15 cellular contexts compared by ENCODE assay signal in the genomic region with DNA sequence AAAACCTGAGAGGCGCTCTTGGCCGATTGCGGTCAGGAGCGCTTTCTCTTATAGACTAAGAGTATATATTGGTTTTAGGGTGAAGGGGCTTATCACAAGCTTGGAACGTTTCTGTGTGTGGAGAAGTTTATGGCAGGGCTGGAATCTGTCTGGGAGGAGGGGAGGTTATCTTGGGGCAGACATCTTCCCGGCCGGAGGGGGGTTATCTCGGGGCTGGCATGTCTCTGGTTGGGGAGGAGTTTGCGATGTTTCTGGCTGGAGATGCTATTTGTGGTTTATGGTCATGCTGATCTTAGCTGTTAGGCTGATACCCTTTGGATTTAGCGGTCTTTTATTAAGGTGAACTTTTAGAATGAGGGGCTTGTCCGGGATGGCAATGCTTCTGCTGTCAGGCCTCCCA. TPM values are rescaled to one million over a fixed set of nuclear protein-coding genes. Genes with fewer than 3 reads are reported as not detected.
A peak's percentile ranks its signal among the peaks of the same experiment; 100 is the strongest.
DNase-seq lines count a peak whose midpoint lies in the region; ATAC-seq and TF ChIP-seq lines count a peak whose summit lies in the region.
"Had no signal": no experiment of that assay in that cellular context is flagged by ENCODE, and none has a peak within 500 bp of the region (broad histone marks: within the 10 kb centered on the region; RNA-seq: fewer than 3 reads in every experiment).

No MANE protein-coding gene starts in this region.

- H3K9me3 ChIP-seq in adrenal gland (replicated peaks in 1 of 3) (no peaks in the 10 kb centered on the region), smooth muscle cell (replicated peaks; ENCODE audit: low read depth) (no peaks in the 10 kb centered on the region)
- H3K9me3 ChIP-seq: upper lobe of left lung had no signal

- no peak overlapping the region for H2BK5ac ChIP-seq in mesendoderm (ENCODE audit: low read length)

- no peak overlapping the region for H3K56ac ChIP-seq in mesendoderm (ENCODE audit: low read length)

- no peaks in the 10 kb centered on the region for H3K9me3 Mint-ChIP-seq in activated naive CD4-positive, alpha-beta T cell treated with anti-CD3 and anti-CD28 coated beads, Interleukin-2, amount 50 U/mL, for 72 hours
- H3K9me3 Mint-ChIP-seq: CD4-positive, alpha-beta T cell; memory B cell had no signal

- no peak overlapping the region for H2BK120ac ChIP-seq in mesendoderm (ENCODE audit: low read depth, low read length)

- H2AFZ ChIP-seq in smooth muscle cell (ENCODE audit: low read depth) = no peak overlapping the region

- H3K79me2 ChIP-seq in mesendoderm (ENCODE audit: control insufficient read depth, insufficient read depth, low read length) (peaks cover 5% of the 10 kb centered on the region), smooth muscle cell (ENCODE audit: low read depth) (peaks cover 85% of the 10 kb centered on the region)

- DNase-seq in activated naive CD4-positive, alpha-beta T cell treated with anti-CD3 and anti-CD28 coated beads, Interleukin-2, amount 50 U/mL, for 72 hours (ENCODE audit: low spot score in 2 of 2) = no peak
- DNase-seq in activated naive CD4-positive, alpha-beta T cell treated with Interleukin-2 at 50 U/mL for 16 hours = no peak
- DNase-seq in adrenal gland (peak in 5 of 7 donors; percentile 46 to 63 (median 55)), mesendoderm (peak; percentile 68), smooth muscle cell (lab: John Stamatoyannopoulos, UW; ENCODE audit: unreplicated experiment) (no peak), G401 (ENCODE audit: low spot score) (no peak), NOMO-1 treated with DMSO at 0.1 percent for 48 hours (lab: John Stamatoyannopoulos, UW; ENCODE audit: unreplicated experiment) (no peak)
- DNase-seq: activated T-cell treated with anti-CD3 and anti-CD28 coated beads, Interleukin-2, amount 50 U/mL, for 48 hours; CD4-positive, alpha-beta T cell; NCI-H146; T-helper 17 cell had no signal

- no peak overlapping the region for H4K5ac ChIP-seq in mesendoderm (ENCODE audit: low read length)

- H3K36me3 Mint-ChIP-seq in activated naive CD4-positive, alpha-beta T cell treated with anti-CD3 and anti-CD28 coated beads, Interleukin-2, amount 50 U/mL, for 72 hours = peaks cover 2 to 12% of the 10 kb centered on the region in 2 donors

- in situ Hi-C loops in G401 (cut with HindIII; ENCODE audit: low sequenced_read_pairs) = no loop called here

- TF ChIP-seq POLR2A in adrenal gland (IDR thresholded peaks at IDR 0.05) = no peak

- H4K8ac ChIP-seq in mesendoderm (ENCODE audit: low read depth, low read length) = no peak overlapping the region

- peaks cover 31% of the 10 kb centered on the region for H3F3A ChIP-seq in smooth muscle cell (ENCODE audit: low read depth)

- H3K4me3 ChIP-seq in adrenal gland (no peak overlapping the region), mesendoderm (ENCODE audit: low read length) (no peak overlapping the region), smooth muscle cell (no peak overlapping the region)
- H3K4me3 ChIP-seq: upper lobe of left lung had no signal

- H3K27me3 ChIP-seq in adrenal gland = no peaks in the 10 kb centered on the region
- no peaks in the 10 kb centered on the region for H3K27me3 ChIP-seq in mesendoderm (ENCODE audit: insufficient read depth, low read length, poor library complexity)
- H3K27me3 ChIP-seq in smooth muscle cell (ENCODE audit: low read depth) = no peaks in the 10 kb centered on the region
- H3K27me3 ChIP-seq: upper lobe of left lung had no signal

- H3K23ac ChIP-seq in mesendoderm (ENCODE audit: low read length) = no peak overlapping the region

- peaks cover 12% of the 10 kb centered on the region for H3K79me1 ChIP-seq in mesendoderm (ENCODE audit: low read length)

- no peak overlapping the region for H2BK15ac ChIP-seq in mesendoderm (replicated peaks; ENCODE audit: low read depth)

- H3K36me3 ChIP-seq in adrenal gland (replicated peaks in 1 of 2) (no peaks in the 10 kb centered on the region), mesendoderm (ENCODE audit: control insufficient read depth, insufficient read depth, low read length) (no peaks in the 10 kb centered on the region), smooth muscle cell (ENCODE audit: low read depth) (no peaks in the 10 kb centered on the region)
- H3K36me3 ChIP-seq: upper lobe of left lung had no signal

- H3K9ac ChIP-seq in mesendoderm (ENCODE audit: low read length) = no peak overlapping the region
- H3K9ac ChIP-seq in smooth muscle cell (ENCODE audit: low read depth) = no peak overlapping the region

- no peak overlapping the region for H2AK5ac ChIP-seq in mesendoderm (ENCODE audit: low read length)

- H3K27ac Mint-ChIP-seq in activated naive CD4-positive, alpha-beta T cell treated with anti-CD3 and anti-CD28 coated beads, Interleukin-2, amount 50 U/mL, for 72 hours = peak overlapping the region; percentile 18 to 22
- H3K27ac Mint-ChIP-seq: CD4-positive, alpha-beta T cell; memory B cell; T-helper 17 cell had no signal

- H3K4me2 ChIP-seq in mesendoderm (ENCODE audit: low read length) (no peak overlapping the region), smooth muscle cell (peak overlapping the region; percentile 68)

- no peak overlapping the region for H3K18ac ChIP-seq in mesendoderm (ENCODE audit: low read length)

- intact Hi-C loops in adrenal gland (cut with DNase I) = no loop called here

- TF ChIP-seq CTCF in adrenal gland (IDR thresholded peaks at IDR 0.05) (no peak), smooth muscle cell (IDR thresholded peaks at IDR 0.05; ENCODE audit: borderline replicate concordance, insufficient read depth, poor library complexity, severe bottlenecking) (no peak)

- H3K4ac ChIP-seq in mesendoderm (ENCODE audit: low read depth, low read length) = no peak overlapping the region

- WGBS in adrenal gland, 4 donors = 50 to 61% (median 53%) methylated on average over 10 to 11 of the region's 11 CpGs
- no CpG with 5 or more reads among the region's 11 CpGs for WGBS in mesendoderm (ENCODE audit: extremely low coverage, insufficient coverage, low lambda C conversion rate)
- WGBS in smooth muscle cell (ENCODE audit: low lambda C conversion rate) = 2% methylated on average over 11 of the region's 11 CpGs

- H3K27ac ChIP-seq in adrenal gland (peak overlapping the region in 4 of 5 donors; percentile 27 to 88 (median 84)), mesendoderm (ENCODE audit: low read depth, low read length) (peak overlapping the region; percentile 48), smooth muscle cell (ENCODE audit: low read depth) (peak overlapping the region; percentile 83)
- H3K27ac ChIP-seq: 22Rv1 had no signal

- no peak for ATAC-seq in activated naive CD4-positive, alpha-beta T cell treated with anti-CD3 and anti-CD28 coated beads, Interleukin-2, amount 50 U/mL, for 72 hours
- ATAC-seq in GM21786 (IDR thresholded peaks at IDR 0.05; ENCODE audit: unreplicated experiment) = no peak
- ATAC-seq: T-helper 17 cell had no signal

- H3K4me1 ChIP-seq in adrenal gland (replicated peaks in 1 of 2) (peaks cover 19 to 50% of the 10 kb centered on the region in 2 donors), mesendoderm (ENCODE audit: control insufficient read depth, low read depth, low read length) (peaks cover 2% of the 10 kb centered on the region), smooth muscle cell (ENCODE audit: low read depth) (peaks cover 31% of the 10 kb centered on the region)

- H4K20me1 ChIP-seq in smooth muscle cell (ENCODE audit: low read depth) = peaks cover 100% of the 10 kb centered on the region

RNA-seq across cellular contexts. Expression of gene KDM4B, which starts 18.4 kb away (rescaled TPM):
- total RNA-seq in activated naive CD4-positive, alpha-beta T cell treated with anti-CD3 and anti-CD28 coated beads, Interleukin-2, amount 50 U/mL, for 72 hours = 10 to 100 TPM; 21.0 to 44.8 TPM
- total RNA-seq in adrenal gland = 10 to 100 TPM; 30.4 to 65.1 (median 48.5) TPM
- 10 to 100 TPM; 11.4 to 46.6 (median 23.5) TPM for polyA plus RNA-seq in adrenal gland
- 8.5 TPM for polyA plus RNA-seq in mesendoderm (2013, experiment 1 of 2)
- 8.4 TPM for polyA plus RNA-seq in mesendoderm (2013, experiment 2 of 2)
- total RNA-seq in smooth muscle cell = 24.6 and 27.9 TPM in 2 replicates
- polyA plus RNA-seq in smooth muscle cell = 32.3 and 45.1 TPM in 2 replicates
- 15.5 and 19.3 TPM in 2 replicates for total RNA-seq in G401 (2014; rRNA removed; shearing (Covaris generic))

Comparison
In these comparisons a context has a peak if more than half of its experiments do, and no peak if none do; other contexts are left out.
1. DNase-seq: peak in adrenal gland (5 of 7) and mesendoderm (single experiment); none in activated naive CD4-positive, alpha-beta T cell treated with anti-CD3 and anti-CD28 coated beads, Interleukin-2, amount 50 U/mL, for 72 hours (0 of 2), activated naive CD4-positive, alpha-beta T cell treated with Interleukin-2 at 50 U/mL for 16 hours (single experiment), smooth muscle cell (single experiment), G401 (single experiment) and NOMO-1 treated with DMSO at 0.1 percent for 48 hours (single experiment).
2. Peak in every context shown above with its lines, with median percentiles within 50 percentile points of each other: H3K27ac ChIP-seq.